Comparison of ENCODE assay signal across 1 cellular context in the genomic region with DNA sequence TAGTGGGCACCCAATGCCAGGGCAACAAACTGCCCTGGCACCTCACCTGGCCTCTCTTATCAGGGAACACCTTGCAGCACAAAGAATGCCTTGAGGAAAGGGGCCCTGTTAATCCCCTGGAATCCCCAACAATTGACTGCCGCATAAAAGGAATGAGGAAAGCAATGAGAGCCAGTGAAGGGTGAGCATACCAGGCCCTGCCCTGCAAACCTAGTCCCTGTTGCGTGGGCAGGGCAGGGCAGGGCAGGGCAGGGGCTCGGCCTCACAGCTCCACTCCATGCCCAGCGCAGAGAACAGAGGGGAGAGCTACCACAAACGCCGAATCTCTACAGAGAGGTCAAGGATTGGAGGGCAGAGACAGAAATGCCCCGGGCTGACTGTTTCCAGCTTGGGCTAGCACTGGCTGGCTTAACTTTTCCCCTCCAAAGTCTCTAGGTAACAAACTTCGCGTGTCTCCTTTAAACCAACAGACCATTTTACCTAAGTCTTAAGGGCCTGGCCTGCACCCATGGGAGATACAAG.
TF ChIP-seq lines count a peak whose summit lies in the region.

No MANE protein-coding gene starts in this region.

TF ChIP-seq in WTC11, 78 proteins besides CTCF, POLR2A, EP300 and RAD21 (continued from another document):
- TF ChIP-seq, protein P1, sequence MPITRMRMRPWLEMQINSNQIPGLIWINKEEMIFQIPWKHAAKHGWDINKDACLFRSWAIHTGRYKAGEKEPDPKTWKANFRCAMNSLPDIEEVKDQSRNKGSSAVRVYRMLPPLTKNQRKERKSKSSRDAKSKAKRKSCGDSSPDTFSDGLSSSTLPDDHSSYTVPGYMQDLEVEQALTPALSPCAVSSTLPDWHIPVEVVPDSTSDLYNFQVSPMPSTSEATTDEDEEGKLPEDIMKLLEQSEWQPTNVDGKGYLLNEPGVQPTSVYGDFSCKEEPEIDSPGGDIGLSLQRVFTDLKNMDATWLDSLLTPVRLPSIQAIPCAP (CRISPR knock-in tag; IDR thresholded peaks at IDR 0.05): no peak
